8 cellular contexts compared by ENCODE assay signal in genomic region chr1:52142220-52143153, GRCh38. TPM values are rescaled to one million over a fixed set of nuclear protein-coding genes. Genes with fewer than 3 reads are reported as not detected.
DNase-seq lines count a peak whose midpoint lies in the region; ATAC-seq lines count a peak whose summit lies in the region.

No MANE protein-coding gene starts in this region.

- H3K4me1 ChIP-seq in HUES48 (ENCODE audit: control insufficient read depth, insufficient read depth, low read length) (peaks cover 11% of the 10 kb centered on the region; the same call in 1 of the 2 replicates), SJSA1 (replicated peaks) (peaks cover 20% of the 10 kb centered on the region)

- H3K4me3 ChIP-seq in HUES48 (ENCODE audit: low read depth, low read length) (peak overlapping the region; percentile 68), SJSA1 (peak overlapping the region; percentile 92)

- no peaks in the 10 kb centered on the region for H3K36me3 ChIP-seq in HUES48 (ENCODE audit: control insufficient read depth, insufficient read depth, low read length)
- H3K36me3 ChIP-seq in SJSA1: peaks cover 6% of the 10 kb centered on the region

- peak overlapping the region; percentile 91 for H3K9ac ChIP-seq in HUES48 (ENCODE audit: low read depth, low read length)

- H3K9me3 ChIP-seq in HUES48 (ENCODE audit: control insufficient read depth, insufficient read depth, low read length) (no peaks in the 10 kb centered on the region), SJSA1 (replicated peaks) (no peaks in the 10 kb centered on the region)

- H3K27me3 ChIP-seq in HUES48 (ENCODE audit: control insufficient read depth, insufficient read depth, low read length) (peaks cover 20% of the 10 kb centered on the region), SJSA1 (replicated peaks) (no peaks in the 10 kb centered on the region)

- ATAC-seq in GM21381 (IDR thresholded peaks at IDR 0.05; ENCODE audit: unreplicated experiment): peak; percentile 36

- peak; percentile 86 for DNase-seq in DMS53 (lab: John Stamatoyannopoulos, UW)
- DNase-seq in SJSA1 (ENCODE audit: low read depth in 1 of 2, low spot score in 2 of 2): peak; percentile 54 to 77
- DNase-seq in hepatic stellate cell (ENCODE audit: low spot score): peak; percentile 58
- peak; percentile 48 for DNase-seq in putamen (ENCODE audit: low spot score)
- no peak for DNase-seq in middle frontal gyrus (ENCODE audit: extremely low spot score, low spot score)

- H3K27ac ChIP-seq in HUES48 (ENCODE audit: low read depth, low read length) (peak overlapping the region; percentile 90), SJSA1 (peak overlapping the region; percentile 66), angular gyrus (ENCODE audit: low read depth, low read length) (peak overlapping the region; percentile 85)

RNA-seq across cellular contexts. Expression of gene ZFYVE9, which starts 0.6 kb away (rescaled TPM):
- total RNA-seq in SJSA1 (2014; rRNA removed; shearing (Covaris generic)): 9.6 and 11.4 TPM in 2 replicates
